Comparison of ENCODE assay signal across 8 cellular contexts in the genomic region with DNA sequence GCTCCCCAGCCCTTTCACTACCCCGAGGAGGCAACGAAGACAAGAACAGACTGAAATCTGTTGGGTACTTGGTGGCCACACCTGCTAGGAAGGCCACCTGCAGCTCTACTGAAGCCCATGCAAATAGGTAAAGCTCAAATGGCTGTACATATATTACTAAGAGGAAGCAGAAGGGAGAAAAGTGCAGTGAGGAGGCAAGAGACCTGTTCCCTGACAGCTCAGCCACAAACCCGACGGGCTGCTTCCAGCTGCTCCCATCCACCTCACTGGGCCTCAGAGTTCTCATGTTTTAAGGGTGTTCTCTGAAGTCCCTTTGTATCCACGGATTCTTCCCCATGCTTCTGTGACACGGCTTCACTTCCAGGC. TPM values are rescaled to one million over a fixed set of nuclear protein-coding genes. Genes with fewer than 3 reads are reported as not detected.
DNase-seq lines count a peak whose midpoint lies in the region; ATAC-seq lines count a peak whose summit lies in the region.

No MANE protein-coding gene starts in this region.

- ATAC-seq in GM21367 (IDR thresholded peaks at IDR 0.05; ENCODE audit: unreplicated experiment), result peak; percentile 94
- peak; percentile 92 for ATAC-seq in HG03565 (IDR thresholded peaks at IDR 0.05; ENCODE audit: unreplicated experiment)
- ATAC-seq in effector memory CD8-positive, alpha-beta T cell (replicated peaks), result no peak
- ATAC-seq in sciatic nerve, result peak; percentile 39

- peaks cover 5% of the 10 kb centered on the region for H3K36me3 Mint-ChIP-seq in effector memory CD8-positive, alpha-beta T cell (ENCODE audit: insufficient read depth)

- peaks cover 43 to 59% of the 10 kb centered on the region in 2 donors for H3K4me1 Mint-ChIP-seq in effector memory CD8-positive, alpha-beta T cell (ENCODE audit: low read depth in 2 of 2)

- intact Hi-C loops in sciatic nerve (cut with DNase I) (no loop called here), head of caudate nucleus (cut with DNase I) (no loop called here)

- DNase-seq in COLO668 (lab: John Stamatoyannopoulos, UW; ENCODE audit: unreplicated experiment) (peak; percentile 35), sciatic nerve (ENCODE audit: low spot score) (no peak), head of caudate nucleus (no peak), C1 segment of cervical spinal cord (lab: John Stamatoyannopoulos, UW) (no peak)
- DNase-seq in effector memory CD8-positive, alpha-beta T cell, result no peak
- no peak for DNase-seq in activated CD4-positive, alpha-beta T cell treated with anti-CD3 and anti-CD28 coated beads, Interleukin-2, amount 50 U/mL, for 48 hours

- H3K27me3 Mint-ChIP-seq in effector memory CD8-positive, alpha-beta T cell, result no peaks in the 10 kb centered on the region

- H3K27ac Mint-ChIP-seq in effector memory CD8-positive, alpha-beta T cell, result peak overlapping the region; percentile 51 to 64

- no peak overlapping the region for H3K4me3 Mint-ChIP-seq in effector memory CD8-positive, alpha-beta T cell

- no peaks in the 10 kb centered on the region for H3K9me3 Mint-ChIP-seq in effector memory CD8-positive, alpha-beta T cell

RNA-seq across cellular contexts. Expression of gene TRAM2, which starts 24.6 kb away (rescaled TPM):
- 18.6 TPM for total RNA-seq in sciatic nerve
